In genomic region chr7:67731704-67732103, GRCh38 we compare ENCODE assay signal across 26 cellular contexts.
"Had no signal": no experiment of that assay in that cellular context is flagged by ENCODE, and none has a peak within 500 bp of the region (broad histone marks: within the 10 kb centered on the region; RNA-seq: fewer than 3 reads in every experiment).

No MANE protein-coding gene starts in this region.

- H3K4me1 ChIP-seq: esophagus squamous epithelium, gastrocnemius medialis, heart right ventricle, left ventricle myocardium inferior, lower lobe of right lung had no signal

- H3K9me3 ChIP-seq: esophagus squamous epithelium, gastrocnemius medialis, heart right ventricle, left ventricle myocardium inferior, lower lobe of right lung had no signal

- H3K27ac ChIP-seq: coronary artery, dorsolateral prefrontal cortex, epithelial cell of prostate, esophagus squamous epithelium, gastrocnemius medialis, heart right ventricle, left ventricle myocardium inferior, lower lobe of right lung had no signal

- H3K27me3 ChIP-seq: esophagus squamous epithelium, gastrocnemius medialis had no signal

- ATAC-seq: effector memory CD8-positive, alpha-beta T cell; esophagus mucosa; gastrocnemius medialis; heart right ventricle; left cardiac atrium; lower lobe of right lung; mucosa of descending colon had no signal

- H3K4me3 ChIP-seq: coronary artery, dorsolateral prefrontal cortex, esophagus squamous epithelium, gastrocnemius medialis, heart right ventricle, left ventricle myocardium inferior, lower lobe of right lung, mucosa of descending colon had no signal

- H3K36me3 ChIP-seq: esophagus squamous epithelium, gastrocnemius medialis, heart right ventricle, left ventricle myocardium inferior, lower lobe of right lung had no signal

- DNase-seq: dermis blood vessel endothelial cell; dorsolateral prefrontal cortex; effector CD8-positive, alpha-beta T cell; effector memory CD8-positive, alpha-beta T cell; endodermal cell; erythroblast; esophagus squamous epithelium; foreskin fibroblast; foreskin melanocyte; gastrocnemius medialis; glutamatergic neuron; head of caudate nucleus; heart right ventricle; hippocampal formation; left cardiac atrium; left ventricle myocardium inferior; lower lobe of right lung; mesenchymal stem cell; mucosa of descending colon; naive B cell had no signal

- FAIRE-seq: colon, endometrium, keratinocyte had no signal
